Comparison of ENCODE assay signal across 21 cellular contexts in the genomic region with DNA sequence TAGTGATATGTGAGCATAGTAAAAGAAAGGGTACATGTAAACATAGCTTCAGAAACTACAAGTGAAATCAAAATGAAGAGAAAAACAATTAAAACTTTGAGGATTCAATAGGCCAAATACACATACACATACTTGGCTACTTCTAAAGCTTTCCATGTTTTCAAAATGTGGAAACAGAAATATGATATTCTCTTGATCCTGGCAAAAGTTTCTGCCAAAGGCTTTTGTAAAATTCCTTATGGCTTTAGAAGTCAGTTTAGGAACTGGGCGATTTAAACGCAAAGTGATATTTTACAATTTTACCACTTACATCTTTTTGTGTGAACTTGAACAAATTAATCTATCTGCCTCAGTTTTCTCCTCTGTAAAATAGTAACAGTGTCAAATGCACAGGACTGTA.
DNase-seq lines count a peak whose midpoint lies in the region; FAIRE-seq and TF ChIP-seq lines count a peak whose summit lies in the region.
"Had no signal": no experiment of that assay in that cellular context is flagged by ENCODE, and none has a peak within 500 bp of the region (broad histone marks: within the 10 kb centered on the region; RNA-seq: fewer than 3 reads in every experiment).

No MANE protein-coding gene starts in this region.

- no peak overlapping the region for H2AK5ac ChIP-seq in H1 (ENCODE audit: low read depth, low read length)

- no peak for TF ChIP-seq CTCF in H1 (IDR thresholded peaks at IDR 0.05; ENCODE audit: control extremely low read depth in 1 of 3, insufficient read depth in 1 of 3, low read depth in 1 of 3, low read length in 3 of 3)

- no peaks in the 10 kb centered on the region for H3K36me3 ChIP-seq in H1 (ENCODE audit: control insufficient read depth in 2 of 4, insufficient read depth in 4 of 4, low read length in 3 of 4)
- H3K36me3 ChIP-seq: BLaER1 treated with 17β-estradiol and CSF1 and Interleukin-3, amounts not matched to agents 10 nM and 100 nM had no signal

- WGBS in H1 (ENCODE audit: extremely low coverage in 1 of 2, insufficient coverage in 1 of 2, insufficient read length in 1 of 2, insufficient replicate concordance in 2 of 2, low coverage in 1 of 2, low lambda C conversion rate in 2 of 2, missing lambda C conversion rate in 1 of 2), 2 experiments, result 97% methylated on average over 2 of the region's 2 CpGs; no CpG with 5 or more reads in 1 of the 2 experiments

- TF ChIP-seq EP300 in H1 (IDR thresholded peaks at IDR 0.05; ENCODE audit: borderline replicate concordance in 1 of 2, low read depth in 2 of 2, low read length in 2 of 2), result no peak

- no peak overlapping the region for H3K14ac ChIP-seq in H1 (ENCODE audit: insufficient read length)

- H2BK120ac ChIP-seq in H1 (replicated peaks; ENCODE audit: low read depth, low read length), result no peak overlapping the region

- no peak overlapping the region for H3K4me2 ChIP-seq in H1 (ENCODE audit: insufficient read depth in 1 of 2, low read depth in 2 of 2, low read length in 2 of 2)
- H3K4me2 ChIP-seq: BLaER1 treated with 17β-estradiol and CSF1 and Interleukin-3, amounts not matched to agents 10 nM and 100 nM had no signal

- no peak overlapping the region for H3K18ac ChIP-seq in H1 (ENCODE audit: extremely low read depth, low read length)

- no peak for TF ChIP-seq RAD21 in H1 (IDR thresholded peaks at IDR 0.05 in 1 of 2, conservative IDR thresholded peaks at IDR 0.05 in 1 of 2; ENCODE audit: low read depth in 2 of 2, low read length in 2 of 2)

- H3K4me1 ChIP-seq in H1 (replicated peaks in 1 of 4; ENCODE audit: control insufficient read depth in 3 of 4, insufficient read depth in 4 of 4, low read length in 3 of 4), result no peaks in the 10 kb centered on the region
- H3K4me1 ChIP-seq: BLaER1 treated with 17β-estradiol and CSF1 and Interleukin-3, amounts not matched to agents 10 nM and 100 nM had no signal

- H3K9ac ChIP-seq in H1 (replicated peaks in 1 of 4; ENCODE audit: extremely low read depth in 1 of 4, low read depth in 3 of 4, low read length in 3 of 4), result no peak overlapping the region
- H3K9ac ChIP-seq: BLaER1 treated with 17β-estradiol and CSF1 and Interleukin-3, amounts not matched to agents 10 nM and 100 nM; GM23248 had no signal

- no peak overlapping the region for H4K5ac ChIP-seq in H1 (ENCODE audit: insufficient read length, low read depth, low read length)

- no peak overlapping the region for H4K8ac ChIP-seq in H1 (ENCODE audit: extremely low read depth, insufficient read depth, low read length)

- no peak overlapping the region for H2AFZ ChIP-seq in H1 (ENCODE audit: low read length)
- H2AFZ ChIP-seq: GM23248 had no signal

- peak; percentile 13 for FAIRE-seq in H1 (lab: Jason Lieb, UNC)
- FAIRE-seq: GM12878, GM19239, H54, HTR-8/SVneo had no signal

- no peaks in the 10 kb centered on the region for H3K79me2 ChIP-seq in H1 (ENCODE audit: control insufficient read depth in 1 of 2, insufficient read depth in 2 of 2, low read length in 2 of 2)

- H3K4ac ChIP-seq in H1 (replicated peaks; ENCODE audit: insufficient read length, low read depth, low read length), result no peak overlapping the region

- H2BK20ac ChIP-seq in H1 (ENCODE audit: low read length), result no peak overlapping the region

- H3K27ac ChIP-seq in H1 (ENCODE audit: low read depth, low read length), result no peak overlapping the region
- H3K27ac ChIP-seq: BLaER1 treated with 17β-estradiol and CSF1 and Interleukin-3, amounts not matched to agents 10 nM and 100 nM; GM23248 had no signal

- no peak overlapping the region for H2BK5ac ChIP-seq in H1 (ENCODE audit: low read depth, low read length)

- H3K23ac ChIP-seq in H1 (ENCODE audit: insufficient read length), result no peak overlapping the region

- H3K79me1 ChIP-seq in H1 (ENCODE audit: low read depth, low read length), result no peaks in the 10 kb centered on the region

- CTCF ChIA-PET in H1 (lab: Charles Lee; ENCODE audit: partially characterized antibody), result interaction anchor here (3.2 kb wide), 1 partner anchor 11 kb away, joined by 19 read pairs; no protein-coding TSS in a partner anchor

- H3K27me3 ChIP-seq in H1 (replicated peaks in 1 of 4; ENCODE audit: control insufficient read depth in 3 of 4, extremely low read depth in 1 of 4, insufficient read depth in 3 of 4, low read length in 3 of 4), result no peaks in the 10 kb centered on the region
- H3K27me3 ChIP-seq: BLaER1 treated with 17β-estradiol and CSF1 and Interleukin-3, amounts not matched to agents 10 nM and 100 nM had no signal

- peak; percentile 16 for DNase-seq in NCI-H446 treated with DMSO at 0.1 percent for 48 hours (lab: John Stamatoyannopoulos, UW)
- DNase-seq in H1 (ENCODE audit: low read depth in 1 of 2, low spot score in 2 of 2), result no peak
- DNase-seq in myocyte (ENCODE audit: low read depth), result peak; percentile 27
- no peak for DNase-seq in cerebellum (ENCODE audit: low spot score)
- DNase-seq in T-helper 2 cell, result no peak
- no peak for DNase-seq in germinal center (ENCODE audit: low spot score)
- DNase-seq: CD8-positive, alpha-beta T cell; COR-L47; DMS 273 treated with DMSO at 0.1 percent for 48 hours; DMS53; DND-41; EL; GM23248; HCEC 1CT; HFFc6; IMR-90 had no signal

- no peak for TF ChIP-seq POLR2A in H1 (IDR thresholded peaks at IDR 0.05; ENCODE audit: control extremely low read depth in 1 of 2, low read depth in 2 of 2, low read length in 2 of 2)

- H3K56ac ChIP-seq in H1 (replicated peaks; ENCODE audit: insufficient read length, low read depth, low read length), result no peak overlapping the region

- H3K23me2 ChIP-seq in H1 (ENCODE audit: low read depth, low read length), result no peaks in the 10 kb centered on the region

- H3K9me3 ChIP-seq in H1 (ENCODE audit: insufficient read depth in 2 of 2, low read depth in 1 of 2, low read length in 1 of 2), result no peaks in the 10 kb centered on the region

- H2BK15ac ChIP-seq in H1 (ENCODE audit: low read length), result no peak overlapping the region

- POLR2A ChIA-PET in H1 (lab: Charles Lee; ENCODE audit: partially characterized antibody), result no interaction called here

- no peak overlapping the region for H3K4me3 ChIP-seq in H1 (ENCODE audit: extremely low read depth in 1 of 4, insufficient read depth in 2 of 4, low read depth in 3 of 4, low read length in 4 of 4)
- H3K4me3 ChIP-seq: BLaER1 treated with 17β-estradiol and CSF1 and Interleukin-3, amounts not matched to agents 10 nM and 100 nM; GM12878; GM23248 had no signal

- H4K20me1 ChIP-seq in H1 (replicated peaks in 1 of 2; ENCODE audit: control insufficient read depth in 1 of 2, insufficient read depth in 2 of 2, low read length in 2 of 2), result no peaks in the 10 kb centered on the region
- H4K20me1 ChIP-seq: BLaER1 treated with 17β-estradiol and CSF1 and Interleukin-3, amounts not matched to agents 10 nM and 100 nM had no signal

- no peak overlapping the region for H4K91ac ChIP-seq in H1 (replicated peaks; ENCODE audit: insufficient read length, low read length)

- no peak overlapping the region for H2BK12ac ChIP-seq in H1 (ENCODE audit: low read depth, low read length)

TF ChIP-seq in H1, 55 proteins besides CTCF, POLR2A, EP300 and RAD21 (continues in another document):
- no peak for TF ChIP-seq CBX5 (IDR thresholded peaks at IDR 0.05; ENCODE audit: low read depth, low read length)
- no peak for TF ChIP-seq MAFK (IDR thresholded peaks at IDR 0.05; ENCODE audit: low read depth, low read length)
- TF ChIP-seq, protein P1, sequence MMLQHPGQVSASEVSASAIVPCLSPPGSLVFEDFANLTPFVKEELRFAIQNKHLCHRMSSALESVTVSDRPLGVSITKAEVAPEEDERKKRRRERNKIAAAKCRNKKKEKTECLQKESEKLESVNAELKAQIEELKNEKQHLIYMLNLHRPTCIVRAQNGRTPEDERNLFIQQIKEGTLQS (IDR thresholded peaks at IDR 0.05; ENCODE audit: insufficient read depth, low read depth, low read length), result no peak
- no peak for TF ChIP-seq SIX5 (IDR thresholded peaks at IDR 0.05; ENCODE audit: low read depth, low read length)
- TF ChIP-seq BCL11A (IDR thresholded peaks at IDR 0.05; ENCODE audit: low read depth in 2 of 2, low read length in 2 of 2), result no peak
- TF ChIP-seq, protein P2, sequence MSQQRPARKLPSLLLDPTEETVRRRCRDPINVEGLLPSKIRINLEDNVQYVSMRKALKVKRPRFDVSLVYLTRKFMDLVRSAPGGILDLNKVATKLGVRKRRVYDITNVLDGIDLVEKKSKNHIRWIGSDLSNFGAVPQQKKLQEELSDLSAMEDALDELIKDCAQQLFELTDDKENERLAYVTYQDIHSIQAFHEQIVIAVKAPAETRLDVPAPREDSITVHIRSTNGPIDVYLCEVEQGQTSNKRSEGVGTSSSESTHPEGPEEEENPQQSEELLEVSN (IDR thresholded peaks at IDR 0.05), result no peak
- TF ChIP-seq TAF1 (IDR thresholded peaks at IDR 0.05; ENCODE audit: low read depth, low read length), result no peak
- no peak for TF ChIP-seq CBX8 (IDR thresholded peaks at IDR 0.05; ENCODE audit: borderline replicate concordance, low read depth, low read length)
- TF ChIP-seq NANOG (IDR thresholded peaks at IDR 0.05; ENCODE audit: insufficient read depth, low read depth, low read length, poor library complexity, severe bottlenecking), result no peak
- TF ChIP-seq KDM1A (IDR thresholded peaks at IDR 0.05; ENCODE audit: borderline replicate concordance, low read length), result no peak
- no peak for TF ChIP-seq CEBPB (IDR thresholded peaks at IDR 0.05; ENCODE audit: low read depth, low read length)
- no peak for TF ChIP-seq JUN (IDR thresholded peaks at IDR 0.05; ENCODE audit: low read depth, low read length)

Comparison
In these comparisons a context has a peak if more than half of its experiments do, and no peak if none do; other contexts are left out.
1. DNase-seq: peak in NCI-H446 treated with DMSO at 0.1 percent for 48 hours (single experiment) and myocyte (single experiment); none in H1 (0 of 2), cerebellum (single experiment), T-helper 2 cell (0 of 5) and germinal center (single experiment).